1 cellular context compared by ENCODE assay signal in the genomic region with DNA sequence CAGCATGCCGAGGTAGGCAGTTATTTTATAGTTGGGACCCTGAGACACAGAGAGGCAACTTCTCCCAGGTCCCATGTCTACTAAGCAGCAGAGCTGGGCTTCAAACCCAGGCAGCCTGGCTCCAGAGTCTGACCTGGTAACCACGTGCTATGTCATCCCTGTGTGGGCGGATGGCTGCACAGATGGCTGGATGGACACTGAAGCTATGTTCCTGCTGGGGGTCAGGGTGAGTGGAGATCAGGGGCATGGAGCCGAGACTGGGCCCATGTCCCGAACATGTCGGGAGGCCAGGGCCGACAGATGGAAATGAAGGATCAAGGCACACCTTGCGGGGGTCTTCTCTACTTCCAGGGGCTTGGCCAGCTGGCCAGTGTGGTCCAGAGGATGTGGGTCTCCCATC.
TF ChIP-seq lines count a peak whose summit lies in the region.

No MANE protein-coding gene starts in this region.

TF ChIP-seq in IMR-90, 13 proteins besides CTCF, POLR2A, EP300 and RAD21:
- no peak for TF ChIP-seq BHLHE40 (IDR thresholded peaks at IDR 0.05; ENCODE audit: low read depth, low read length)
- no peak for TF ChIP-seq NFE2L2 (IDR thresholded peaks at IDR 0.05; ENCODE audit: low read depth, low read length)
- TF ChIP-seq SMC3 (IDR thresholded peaks at IDR 0.05; ENCODE audit: low read depth, low read length) = no peak
- no peak for TF ChIP-seq CHD1 (IDR thresholded peaks at IDR 0.05; ENCODE audit: low read depth, low read length)
- TF ChIP-seq MXI1 (IDR thresholded peaks at IDR 0.05; ENCODE audit: borderline replicate concordance, low read depth, low read length) = no peak
- TF ChIP-seq MAFK (IDR thresholded peaks at IDR 0.05; ENCODE audit: low read depth, low read length) = 0 out of 2 replicates have a peak, but pooled peaks have one; percentile 40
- TF ChIP-seq MAZ (IDR thresholded peaks at IDR 0.05; ENCODE audit: borderline replicate concordance, low read depth, low read length) = no peak
TF ChIP-seq in IMR-90: peak in this region for 1.
